Comparison of ENCODE assay signal across 8 cellular contexts in the genomic region with DNA sequence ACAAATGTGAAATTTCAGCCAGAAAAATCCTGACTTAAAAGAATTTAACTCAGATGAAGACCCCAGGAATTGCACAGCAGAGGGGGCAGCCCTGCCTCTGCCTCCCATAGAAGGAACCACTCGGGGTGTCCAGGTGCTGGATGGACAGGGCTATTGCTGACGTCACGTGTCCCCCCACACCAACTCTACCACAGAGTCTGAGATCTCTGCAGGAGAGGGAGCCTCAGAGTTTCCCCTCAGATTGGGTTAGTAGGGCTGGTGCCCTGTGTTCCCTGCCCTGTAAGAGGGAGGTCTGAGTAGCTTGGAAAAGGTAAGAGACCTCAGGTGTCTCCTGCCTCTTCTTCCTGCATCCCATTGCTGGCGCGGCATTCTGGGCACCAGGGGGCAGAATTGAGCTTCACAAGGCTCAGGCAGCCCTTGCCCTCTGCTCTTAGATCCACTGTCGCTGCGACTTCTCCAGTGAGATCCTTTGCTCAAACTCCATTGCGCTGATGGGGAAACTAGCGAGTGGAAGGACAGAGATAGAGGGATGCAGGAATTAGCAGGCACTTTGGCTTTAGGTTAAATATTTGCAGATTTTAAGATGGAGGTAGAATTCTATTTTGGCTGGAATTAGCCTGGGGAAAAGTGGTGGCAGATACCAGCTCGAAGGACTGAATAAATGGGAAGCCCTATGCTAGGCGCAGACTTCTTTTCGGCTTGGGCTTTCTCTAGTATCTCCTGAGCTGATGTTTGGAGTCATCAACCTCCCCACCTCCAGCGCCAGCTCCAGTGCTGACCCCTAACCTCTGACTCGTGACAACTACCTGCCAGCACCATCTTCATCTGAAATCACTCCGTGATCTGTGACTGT. TPM values are rescaled to one million over a fixed set of nuclear protein-coding genes. Genes with fewer than 3 reads are reported as not detected.
DNase-seq lines count a peak whose midpoint lies in the region; ATAC-seq and TF ChIP-seq lines count a peak whose summit lies in the region.

No MANE protein-coding gene starts in this region.

- no peak overlapping the region for H3K9ac ChIP-seq in DND-41 (ENCODE audit: low read depth, low read length)

- H3K27ac ChIP-seq in DND-41 (ENCODE audit: low read length) (no peak overlapping the region), RWPE2 (ENCODE audit: poor library complexity, severe bottlenecking) (no peak overlapping the region), foreskin keratinocyte (no peak overlapping the region), suprapubic skin (no peak overlapping the region)

- H2AFZ ChIP-seq in DND-41 (ENCODE audit: low read depth, low read length): no peak overlapping the region

- H3K36me3 ChIP-seq in DND-41 (ENCODE audit: insufficient read depth, low read length) (no peaks in the 10 kb centered on the region), RWPE2 (ENCODE audit: low read depth) (no peaks in the 10 kb centered on the region), suprapubic skin (no peaks in the 10 kb centered on the region)

- no peak overlapping the region for H3K4me2 ChIP-seq in DND-41 (ENCODE audit: insufficient read depth, low read length)

- H3K4me3 ChIP-seq in DND-41 (ENCODE audit: low read depth in 1 of 2, low read length in 2 of 2) (no peak overlapping the region), RWPE2 (ENCODE audit: severe bottlenecking) (no peak overlapping the region), suprapubic skin (no peak overlapping the region)

- DNase-seq in DND-41: peak; percentile 73
- peak; percentile 44 for DNase-seq in LHCN-M2 (ENCODE audit: low read depth)
- DNase-seq in RWPE2 (ENCODE audit: low spot score): no peak
- peak; percentile 90 for DNase-seq in activated effector memory CD4-positive, alpha-beta T cell treated with anti-CD3 and anti-CD28 coated beads, Interleukin-2, amount 50 U/mL, for 16 hours
- DNase-seq in foreskin keratinocyte: peak; percentile 17 to 52
- DNase-seq in nucleus accumbens (lab: John Stamatoyannopoulos, UW): peak in 49 of 56 donors; percentile 9 to 89 (median 49)
- DNase-seq in suprapubic skin (ENCODE audit: low spot score in 2 of 2): peak; percentile 80 to 90

- no peaks in the 10 kb centered on the region for H3K9me3 ChIP-seq in DND-41 (ENCODE audit: insufficient read depth, low read length, severe bottlenecking)
- H3K9me3 ChIP-seq in RWPE2 (ENCODE audit: severe bottlenecking): no peaks in the 10 kb centered on the region
- H3K9me3 ChIP-seq in suprapubic skin: no peaks in the 10 kb centered on the region

- WGBS in suprapubic skin: 37% methylated on average over 15 of the region's 15 CpGs

- ATAC-seq in DND-41 (ENCODE audit: insufficient read depth, low read depth) (peak; percentile 67), RWPE2 (ENCODE audit: low read depth) (peak; percentile 62), foreskin keratinocyte (peak; percentile 69), GM19452 (IDR thresholded peaks at IDR 0.05; ENCODE audit: unreplicated experiment) (no peak)

- TF ChIP-seq EP300 in suprapubic skin (IDR thresholded peaks at IDR 0.05): no peak

- TF ChIP-seq POLR2A in suprapubic skin (IDR thresholded peaks at IDR 0.05): no peak

- TF ChIP-seq CTCF in DND-41 (IDR thresholded peaks at IDR 0.05; ENCODE audit: borderline replicate concordance, extremely low read depth, low read length, poor library complexity, severe bottlenecking) (peak; percentile 90), RWPE2 (IDR thresholded peaks at IDR 0.05; ENCODE audit: poor library complexity, severe bottlenecking) (peak; percentile 83), foreskin keratinocyte (conservative IDR thresholded peaks at IDR 0.05) (peak; percentile 91), suprapubic skin (IDR thresholded peaks at IDR 0.05) (peak; percentile 42 to 81)

- H3K4me1 ChIP-seq in DND-41 (ENCODE audit: insufficient read depth, low read length) (peaks cover 9% of the 10 kb centered on the region), RWPE2 (ENCODE audit: insufficient read depth, poor library complexity, severe bottlenecking) (no peaks in the 10 kb centered on the region), foreskin keratinocyte (no peaks in the 10 kb centered on the region), suprapubic skin (peaks cover 22% of the 10 kb centered on the region)

- H4K20me1 ChIP-seq in DND-41 (ENCODE audit: insufficient read depth, low read length): no peaks in the 10 kb centered on the region

- H3K79me2 ChIP-seq in DND-41 (ENCODE audit: insufficient read depth, low read length): no peaks in the 10 kb centered on the region

- no peaks in the 10 kb centered on the region for H3K27me3 ChIP-seq in DND-41 (ENCODE audit: insufficient read depth, low read length, poor library complexity)
- peaks cover 25% of the 10 kb centered on the region for H3K27me3 ChIP-seq in RWPE2 (ENCODE audit: insufficient read depth, poor library complexity, severe bottlenecking)
- H3K27me3 ChIP-seq in foreskin keratinocyte: peaks cover 78% of the 10 kb centered on the region
- H3K27me3 ChIP-seq in suprapubic skin: peaks cover 30% of the 10 kb centered on the region

RNA-seq across cellular contexts. Expression of a gene that starts 42.8 kb away (rescaled TPM):
- total RNA-seq in LHCN-M2 (2014; rRNA removed): not detected in 2 replicates
- not detected for polyA plus RNA-seq in LHCN-M2 (2012)
- total RNA-seq in foreskin keratinocyte: not detected in 2 replicates
- polyA plus RNA-seq in foreskin keratinocyte: not detected in 2 replicates
- under 1 TPM in 3 of 4 donors, not detected in 1; 0.25 to 0.55 (median 0.30) TPM for total RNA-seq in suprapubic skin

RNA-seq across cellular contexts. Expression of a gene that starts 52.8 kb away (rescaled TPM):
- total RNA-seq in LHCN-M2 (2014; rRNA removed) (not detected in 2 replicates), foreskin keratinocyte (9.8 and 9.9 TPM in 2 replicates), suprapubic skin (10 to 100 TPM; 18.1 to 50.5 (median 27.7) TPM)
- 0.09 TPM for polyA plus RNA-seq in LHCN-M2 (2012)
- 9.2 and 9.4 TPM in 2 replicates for polyA plus RNA-seq in foreskin keratinocyte
